In the genomic region with DNA sequence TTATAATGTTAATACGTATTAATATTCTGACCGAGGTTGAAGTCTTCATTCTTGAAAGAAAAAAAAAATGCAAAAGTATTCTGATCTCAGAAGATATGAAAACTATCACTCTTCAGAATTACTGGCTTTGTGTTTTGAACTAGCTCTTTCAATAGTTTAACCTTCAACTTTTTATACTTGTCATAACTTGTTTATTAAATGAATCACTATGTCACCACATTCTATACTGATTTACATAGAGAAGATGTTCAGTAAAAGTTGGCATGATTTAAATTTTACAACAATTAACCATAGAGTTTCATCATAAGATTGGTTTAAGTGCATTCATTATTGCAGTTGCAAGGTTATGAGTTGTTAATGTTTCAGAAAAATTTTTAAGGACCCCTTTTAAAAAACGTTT, we compare ENCODE assay signal across 16 cellular contexts. TPM values are rescaled to one million over a fixed set of nuclear protein-coding genes. Genes with fewer than 3 reads are reported as not detected.
DNase-seq lines count a peak whose midpoint lies in the region; ATAC-seq, FAIRE-seq and TF ChIP-seq lines count a peak whose summit lies in the region.
"Had no signal": no experiment of that assay in that cellular context is flagged by ENCODE, and none has a peak within 500 bp of the region (broad histone marks: within the 10 kb centered on the region; RNA-seq: fewer than 3 reads in every experiment).

No MANE protein-coding gene starts in this region.

- TF ChIP-seq CTCF in lower lobe of right lung (IDR thresholded peaks at IDR 0.05) = no peak

- H3K27me3 Mint-ChIP-seq in activated T-helper 17 cell treated with anti-CD3 and anti-CD28 coated beads, Interleukin-2, amount 50 U/mL, for 72 hours = no peaks in the 10 kb centered on the region

- peak; percentile 26 for ATAC-seq in activated T-helper 17 cell treated with anti-CD3 and anti-CD28 coated beads, Interleukin-2, amount 50 U/mL, for 72 hours (replicated peaks)
- peak; percentile 39 for ATAC-seq in esophagus mucosa
- no peak for ATAC-seq in GM21528 (IDR thresholded peaks at IDR 0.05; ENCODE audit: low FRiP score, unreplicated experiment)
- no peak for ATAC-seq in lower lobe of right lung

- no peaks in the 10 kb centered on the region for H3K36me3 Mint-ChIP-seq in activated T-helper 17 cell treated with anti-CD3 and anti-CD28 coated beads, Interleukin-2, amount 50 U/mL, for 72 hours (ENCODE audit: low read depth)

- H3K9me3 Mint-ChIP-seq in activated T-helper 17 cell treated with anti-CD3 and anti-CD28 coated beads, Interleukin-2, amount 50 U/mL, for 72 hours = no peaks in the 10 kb centered on the region

- H3K27ac Mint-ChIP-seq in activated T-helper 17 cell treated with anti-CD3 and anti-CD28 coated beads, Interleukin-2, amount 50 U/mL, for 72 hours = no peak overlapping the region

- no peak overlapping the region for H3K27ac ChIP-seq in lower lobe of right lung
- H3K27ac ChIP-seq: SJSA1 had no signal

- no peak for TF ChIP-seq POLR2A in H54 (IDR thresholded peaks at IDR 0.05; ENCODE audit: low read depth, low read length)

- FAIRE-seq in A204.1 (lab: Jason Lieb, UNC) = peak; percentile 25
- peak; percentile 48 for FAIRE-seq in H54 (lab: Jason Lieb, UNC)
- FAIRE-seq in urothelium cell line (lab: Jason Lieb, UNC) = no peak
- FAIRE-seq: GM19239 had no signal

- intact Hi-C loops in lower lobe of right lung (cut with DNase I) = no loop called here

- DNase-seq in H54 (ENCODE audit: insufficient read length, low spot score) (no peak), lower lobe of right lung (no peak), amygdala (lab: John Stamatoyannopoulos, UW) (no peak), urothelium cell line (ENCODE audit: low spot score) (no peak)
- DNase-seq: DMS153; EL; NCI-H1436; NCI-H446 treated with DMSO at 0.1 percent for 48 hours; NK-92 treated with Interleukin-12 subunit alpha and Interleukin-12 subunit beta, amount 100 ng/mL, for 24 hours had no signal

- H3K4me3 Mint-ChIP-seq in activated T-helper 17 cell treated with anti-CD3 and anti-CD28 coated beads, Interleukin-2, amount 50 U/mL, for 72 hours = no peak overlapping the region

- H3K27me3 ChIP-seq in lower lobe of right lung (ENCODE audit: low read depth) = no peaks in the 10 kb centered on the region
- H3K27me3 ChIP-seq: SJSA1 had no signal

- H3K4me1 ChIP-seq in lower lobe of right lung = no peaks in the 10 kb centered on the region
- H3K4me1 ChIP-seq: SJSA1 had no signal

- no peaks in the 10 kb centered on the region for H3K9me3 ChIP-seq in lower lobe of right lung
- H3K9me3 ChIP-seq: HAP-1, SJSA1 had no signal

- no peaks in the 10 kb centered on the region for H3K4me1 Mint-ChIP-seq in activated T-helper 17 cell treated with anti-CD3 and anti-CD28 coated beads, Interleukin-2, amount 50 U/mL, for 72 hours

- no peaks in the 10 kb centered on the region for H3K36me3 ChIP-seq in lower lobe of right lung
- H3K36me3 ChIP-seq: HAP-1, SJSA1 had no signal

- no peak overlapping the region for H3K4me3 ChIP-seq in lower lobe of right lung
- H3K4me3 ChIP-seq: HAP-1, SJSA1 had no signal

RNA-seq across cellular contexts. Expression of gene HS2ST1, which starts 57.3 kb away (rescaled TPM):
- 10 to 100 TPM; 12.8 to 18.5 TPM for total RNA-seq in activated T-helper 17 cell treated with anti-CD3 and anti-CD28 coated beads, Interleukin-2, amount 50 U/mL, for 72 hours
- total RNA-seq in esophagus mucosa (11.8 TPM), lower lobe of right lung (19.0 TPM)

RNA-seq across cellular contexts. Expression of gene SELENOF, which starts 57.9 kb away (rescaled TPM):
- 100 to 1,000 TPM in 1 of 2 donors, 10 to 100 TPM in 1; 90.9 to 153 TPM for total RNA-seq in activated T-helper 17 cell treated with anti-CD3 and anti-CD28 coated beads, Interleukin-2, amount 50 U/mL, for 72 hours
- total RNA-seq in esophagus mucosa (80.5 TPM), lower lobe of right lung (197 TPM)

Comparison
In these comparisons a context has a peak if more than half of its experiments do, and no peak if none do; other contexts are left out.
1. ATAC-seq: peak in activated T-helper 17 cell treated with anti-CD3 and anti-CD28 coated beads, Interleukin-2, amount 50 U/mL, for 72 hours (single experiment) and esophagus mucosa (single experiment); none in GM21528 (single experiment) and lower lobe of right lung (0 of 2).